23 cellular contexts compared by ENCODE assay signal in genomic region chr6:148401581-148401980, GRCh38. TPM values are rescaled to one million over a fixed set of nuclear protein-coding genes. Genes with fewer than 3 reads are reported as not detected.
"Had no signal": no experiment of that assay in that cellular context is flagged by ENCODE, and none has a peak within 500 bp of the region (broad histone marks: within the 10 kb centered on the region; RNA-seq: fewer than 3 reads in every experiment).

No MANE protein-coding gene starts in this region.

- H3K4me3 ChIP-seq: left lung, pancreas, prostate gland, smooth muscle cell, tibial nerve had no signal

- H3K9me3 ChIP-seq: left lung, pancreas, prostate gland, tibial nerve had no signal

- ATAC-seq: activated CD8-positive, alpha-beta T cell treated with anti-CD3 and anti-CD28 coated beads, Interleukin-2, amount 10 ng/mL, durations not matched to agents 7 days and 5 days; activated naive CD4-positive, alpha-beta T cell treated with anti-CD3 and anti-CD28 coated beads, Interleukin-2, amount 50 U/mL, for 72 hours; activated T-cell treated with anti-CD3 and anti-CD28 coated beads, Interleukin-2, amount 50 U/mL, for 72 hours; left lung; pancreas; stimulated activated naive B cell treated with anti-CD40 and anti-IgM and Interleukin-4, amounts not matched to agents 10 μg/mL and 1 μg/mL and 100 μg/mL, for 72 hours; T-helper 17 cell had no signal

- H3K36me3 ChIP-seq: left lung, pancreas, prostate gland, tibial nerve had no signal

- H3K4me1 ChIP-seq: pancreas, prostate gland had no signal

- H3K27me3 ChIP-seq: left lung, pancreas, tibial nerve had no signal

- DNase-seq: activated CD4-positive, alpha-beta T cell treated with anti-CD3 and anti-CD28 coated beads for 1 hour; activated CD4-positive, alpha-beta T cell treated with anti-CD3 and anti-CD28 coated beads, Interleukin-2, amount 50 U/mL, for 1 hour; activated CD8-positive, alpha-beta T cell treated with anti-CD3 and anti-CD28 coated beads, Interleukin-2, amount 10 ng/mL, durations not matched to agents 7 days and 5 days; activated naive CD4-positive, alpha-beta T cell; activated T-cell treated with anti-CD3 and anti-CD28 coated beads for 4 hours; activated T-cell treated with anti-CD3 and anti-CD28 coated beads, Interleukin-2, amount 50 U/mL, for 72 hours; anterior cingulate cortex; dermis blood vessel endothelial cell; effector CD8-positive, alpha-beta T cell; foreskin fibroblast; left lung; naive B cell; nephron progenitor cell; nucleus accumbens; pancreas; retina; stimulated activated CD4-positive, alpha-beta T cell treated with anti-CD3 and anti-CD28 coated beads, Interleukin-2, amount 100 ng/mL, for 24 hours; stimulated activated naive B cell treated with anti-CD40 and anti-IgM and Interleukin-4, amounts not matched to agents 10 μg/mL and 1 μg/mL and 100 μg/mL, for 72 hours; T-helper 17 cell had no signal

- H3K27ac ChIP-seq: pancreas, prostate gland had no signal

- H3K4me2 ChIP-seq: smooth muscle cell had no signal

RNA-seq across cellular contexts. Expression of gene SASH1, which starts 58.9 kb away (rescaled TPM):
- total RNA-seq: activated CD8-positive, alpha-beta T cell treated with anti-CD3 and anti-CD28 coated beads, Interleukin-2, amount 10 ng/mL, durations not matched to agents 7 days and 5 days had no signal
